Comparison of ENCODE assay signal across 14 cellular contexts in genomic region chr1:179031855-179032513, GRCh38. TPM values are rescaled to one million over a fixed set of nuclear protein-coding genes. Genes with fewer than 3 reads are reported as not detected.
A peak's percentile ranks its signal among the peaks of the same experiment; 100 is the strongest.
DNase-seq lines count a peak whose midpoint lies in the region; ATAC-seq, FAIRE-seq and TF ChIP-seq lines count a peak whose summit lies in the region.
"Had no signal": no experiment of that assay in that cellular context is flagged by ENCODE, and none has a peak within 500 bp of the region (broad histone marks: within the 10 kb centered on the region; RNA-seq: fewer than 3 reads in every experiment).

No MANE protein-coding gene starts in this region.

- peak; percentile 77 for FAIRE-seq in D721Med (lab: Jason Lieb, UNC)
- FAIRE-seq in keratinocyte (lab: Jason Lieb, UNC), result no peak

- no peaks in the 10 kb centered on the region for H3K36me3 Mint-ChIP-seq in activated CD8-positive, alpha-beta T cell treated with anti-CD3 and anti-CD28 coated beads, Interleukin-2, amount 10 ng/mL, durations not matched to agents 7 days and 5 days (ENCODE audit: low read depth)

- no peaks in the 10 kb centered on the region for H3K36me3 ChIP-seq in adrenal gland (replicated peaks in 1 of 2)
- H3K36me3 ChIP-seq in keratinocyte (ENCODE audit: control insufficient read depth in 2 of 2, extremely low read depth in 1 of 2, insufficient read depth in 2 of 2, low read length in 2 of 2), result no peaks in the 10 kb centered on the region

- DNase-seq in D721Med (ENCODE audit: insufficient read length, low spot score) (no peak), M059J (ENCODE audit: low read depth) (peak; percentile 60), adrenal gland (peak in 3 of 7 donors; percentile 26 to 52 (median 45)), keratinocyte (ENCODE audit: low read depth, low spot score) (no peak)
- no peak for DNase-seq in stimulated activated CD4-positive, alpha-beta T cell treated with anti-CD3 and anti-CD28 coated beads, Interleukin-4, amount 100 ng/mL, for 4 hours
- DNase-seq in activated CD8-positive, alpha-beta T cell treated with anti-CD3 and anti-CD28 coated beads, Interleukin-2, amount 10 ng/mL, durations not matched to agents 7 days and 5 days, result no peak
- DNase-seq: activated naive CD4-positive, alpha-beta T cell treated with anti-CD3 and anti-CD28 coated beads for 36 hours; NCI-H1417 treated with DMSO at 0.1 percent for 48 hours; posterior cingulate gyrus; stimulated activated naive CD4-positive, alpha-beta T cell had no signal

- peaks cover 81% of the 10 kb centered on the region for H3K79me2 ChIP-seq in keratinocyte (ENCODE audit: control insufficient read depth, insufficient read depth, low read length)

- CTCF ChIA-PET in activated CD8-positive, alpha-beta T cell treated with anti-CD3 and anti-CD28 coated beads, Interleukin-2, amount 10 ng/mL, durations not matched to agents 7 days and 5 days (lab: Charles Lee), result no interaction called here

- TF ChIP-seq POLR2A in adrenal gland (IDR thresholded peaks at IDR 0.05), result no peak

- ATAC-seq in activated CD8-positive, alpha-beta T cell treated with anti-CD3 and anti-CD28 coated beads, Interleukin-2, amount 10 ng/mL, durations not matched to agents 7 days and 5 days, result no peak
- ATAC-seq in HG02678 (IDR thresholded peaks at IDR 0.05; ENCODE audit: unreplicated experiment) (no peak), GM21576 (IDR thresholded peaks at IDR 0.05; ENCODE audit: unreplicated experiment) (no peak)

- H3K9me3 Mint-ChIP-seq in activated CD8-positive, alpha-beta T cell treated with anti-CD3 and anti-CD28 coated beads, Interleukin-2, amount 10 ng/mL, durations not matched to agents 7 days and 5 days (ENCODE audit: insufficient read depth), result no peaks in the 10 kb centered on the region
- H3K9me3 Mint-ChIP-seq: activated naive CD4-positive, alpha-beta T cell treated with anti-CD3 and anti-CD28 coated beads for 36 hours had no signal

- H3K27ac ChIP-seq in adrenal gland, result peak overlapping the region in 3 of 5 donors; percentile 21 to 52 (median 22)
- no peak overlapping the region for H3K27ac ChIP-seq in keratinocyte (ENCODE audit: control insufficient read depth, insufficient read depth, low read length)
- H3K27ac ChIP-seq: BLaER1 treated with 17β-estradiol and CSF1 and Interleukin-3, amounts not matched to agents 10 nM and 100 nM had no signal

- no peaks in the 10 kb centered on the region for H3K9me1 ChIP-seq in keratinocyte (ENCODE audit: control insufficient read depth, extremely low read depth, insufficient read depth, low read length)

- H3K9me3 ChIP-seq in adrenal gland (replicated peaks in 1 of 3) (no peaks in the 10 kb centered on the region), keratinocyte (ENCODE audit: control insufficient read depth, low read depth, low read length) (no peaks in the 10 kb centered on the region)
- H3K9me3 ChIP-seq: BLaER1 treated with 17β-estradiol and CSF1 and Interleukin-3, amounts not matched to agents 10 nM and 100 nM had no signal

- WGBS in adrenal gland, 4 donors, result 13 to 33% (median 19%) methylated on average over 1 of the region's 1 CpG

- no peak overlapping the region for H3K4me3 ChIP-seq in adrenal gland
- H3K4me3 ChIP-seq in keratinocyte (ENCODE audit: control insufficient read depth in 2 of 3, extremely low read depth in 1 of 3, insufficient read depth in 2 of 3, low read depth in 1 of 3, low read length in 3 of 3), result no peak overlapping the region
- H3K4me3 ChIP-seq: BLaER1 treated with 17β-estradiol and CSF1 and Interleukin-3, amounts not matched to agents 10 nM and 100 nM; lung had no signal

- no peak overlapping the region for H3K9ac ChIP-seq in keratinocyte (ENCODE audit: control insufficient read depth, extremely low read depth, insufficient read depth, low read length)
- H3K9ac ChIP-seq: BLaER1 treated with 17β-estradiol and CSF1 and Interleukin-3, amounts not matched to agents 10 nM and 100 nM had no signal

- H3K4me2 ChIP-seq in keratinocyte (ENCODE audit: control insufficient read depth, extremely low read depth, insufficient read depth, low read depth, low read length), result peak overlapping the region; percentile 67
- H3K4me2 ChIP-seq: BLaER1 treated with 17β-estradiol and CSF1 and Interleukin-3, amounts not matched to agents 10 nM and 100 nM had no signal

- H3K27ac Mint-ChIP-seq in activated CD8-positive, alpha-beta T cell treated with anti-CD3 and anti-CD28 coated beads, Interleukin-2, amount 10 ng/mL, durations not matched to agents 7 days and 5 days, result no peak overlapping the region
- H3K27ac Mint-ChIP-seq: activated naive CD4-positive, alpha-beta T cell treated with anti-CD3 and anti-CD28 coated beads for 36 hours had no signal

- no peak for TF ChIP-seq CTCF in D721Med (IDR thresholded peaks at IDR 0.05; ENCODE audit: insufficient read depth, missing control alignments)
- no peak for TF ChIP-seq CTCF in adrenal gland (IDR thresholded peaks at IDR 0.05)
- no peak for TF ChIP-seq CTCF in keratinocyte (optimal IDR thresholded peaks at IDR 0.05 in 1 of 3, IDR thresholded peaks at IDR 0.05 in 1 of 3, conservative IDR thresholded peaks at IDR 0.05 in 1 of 3; ENCODE audit: extremely low read depth in 1 of 3, insufficient read depth in 2 of 3, low read length in 3 of 3)

- H3K4me1 Mint-ChIP-seq in activated CD8-positive, alpha-beta T cell treated with anti-CD3 and anti-CD28 coated beads, Interleukin-2, amount 10 ng/mL, durations not matched to agents 7 days and 5 days (ENCODE audit: low read depth), result peaks cover 70% of the 10 kb centered on the region

- intact Hi-C loops in adrenal gland (cut with DNase I), result no loop called here

- H3K27me3 ChIP-seq in adrenal gland, result no peaks in the 10 kb centered on the region
- no peaks in the 10 kb centered on the region for H3K27me3 ChIP-seq in keratinocyte (ENCODE audit: control insufficient read depth, extremely low read depth, insufficient read depth, low read length)
- H3K27me3 ChIP-seq: BLaER1 treated with 17β-estradiol and CSF1 and Interleukin-3, amounts not matched to agents 10 nM and 100 nM had no signal

- H2AFZ ChIP-seq in keratinocyte (ENCODE audit: control insufficient read depth, low read length), result no peak overlapping the region

- POLR2A ChIA-PET in activated CD8-positive, alpha-beta T cell treated with anti-CD3 and anti-CD28 coated beads, Interleukin-2, amount 10 ng/mL, durations not matched to agents 7 days and 5 days (lab: Charles Lee), result no interaction called here

- H3K4me1 ChIP-seq in adrenal gland (replicated peaks in 1 of 2) (peaks cover 61 to 87% of the 10 kb centered on the region in 2 donors), keratinocyte (ENCODE audit: control insufficient read depth, extremely low read depth, insufficient read depth, low read length) (peaks cover 39% of the 10 kb centered on the region)

- no peaks in the 10 kb centered on the region for H3K27me3 Mint-ChIP-seq in activated CD8-positive, alpha-beta T cell treated with anti-CD3 and anti-CD28 coated beads, Interleukin-2, amount 10 ng/mL, durations not matched to agents 7 days and 5 days (ENCODE audit: low read depth)

- dilution Hi-C loops in keratinocyte (cut with MboI; ENCODE audit: extremely low pct_ligation_motif_present, low sequenced_read_pairs), result no loop called here

- peaks cover 2% of the 10 kb centered on the region for H4K20me1 ChIP-seq in keratinocyte (ENCODE audit: control insufficient read depth, extremely low read depth, insufficient read depth, low read length)

- H3K4me3 Mint-ChIP-seq in activated CD8-positive, alpha-beta T cell treated with anti-CD3 and anti-CD28 coated beads, Interleukin-2, amount 10 ng/mL, durations not matched to agents 7 days and 5 days, result no peak overlapping the region
- H3K4me3 Mint-ChIP-seq: activated naive CD4-positive, alpha-beta T cell treated with anti-CD3 and anti-CD28 coated beads for 36 hours had no signal

RNA-seq across cellular contexts. Expression of gene FAM20B, which starts 6.3 kb away (rescaled TPM):
- total RNA-seq in M059J (2014; rRNA removed; shearing (Covaris generic)), result 27.9 and 43.0 TPM in 2 replicates
- total RNA-seq in adrenal gland, result 10 to 100 TPM; 26.8 to 69.9 (median 42.1) TPM
- polyA plus RNA-seq in adrenal gland (10 to 100 TPM; 15.4 to 42.8 (median 18.5) TPM), keratinocyte (16.1 to 21.1 TPM (median 20.1 TPM) in 3 replicates)
- 8.7 TPM for polyA plus RNA-seq in keratinocyte (2011; ENCODE audit: low read depth)
- 13.8 and 22.4 TPM in 2 replicates for polyA plus RNA-seq in keratinocyte (2011; cell fraction: cytosol; rRNA removed)
- polyA plus RNA-seq in keratinocyte (2011; cell fraction: nucleus; rRNA removed), result 18.6 and 19.3 TPM in 2 replicates
- 13.8 and 17.4 TPM in 2 replicates for polyA plus RNA-seq in keratinocyte (2012; ENCODE audit: low replicate concordance)
- polyA minus RNA-seq in keratinocyte, result 24.1 to 41.0 TPM (median 36.6 TPM) in 3 replicates
- polyA minus RNA-seq in keratinocyte (2011; cell fraction: cytosol; rRNA and poly(A)+ RNA removed), result 18.0 TPM
- polyA minus RNA-seq in keratinocyte (2011; cell fraction: nucleus; rRNA and poly(A)+ RNA removed), result 16.0 and 29.2 TPM in 2 replicates
- 10 to 100 TPM; 28.6 to 29.4 TPM for total RNA-seq in activated CD8-positive, alpha-beta T cell treated with anti-CD3 and anti-CD28 coated beads, Interleukin-2, amount 10 ng/mL, durations not matched to agents 7 days and 5 days

RNA-seq across cellular contexts. Expression of gene TOR3A, which starts 49.9 kb away (rescaled TPM):
- total RNA-seq in M059J (2014; rRNA removed; shearing (Covaris generic)), result 20.6 and 52.6 TPM in 2 replicates
- total RNA-seq in adrenal gland, result 10 to 100 TPM; 19.0 to 53.5 (median 25.0) TPM
- polyA plus RNA-seq in adrenal gland (10 to 100 TPM in 2 of 3 donors, 1 to 10 TPM in 1; 6.8 to 17.8 (median 11.8) TPM), keratinocyte (16.8 to 21.3 TPM (median 20.4 TPM) in 3 replicates)
- 4.0 TPM for polyA plus RNA-seq in keratinocyte (2011; ENCODE audit: low read depth)
- polyA plus RNA-seq in keratinocyte (2011; cell fraction: cytosol; rRNA removed), result 9.4 and 10.7 TPM in 2 replicates
- 19.3 and 22.2 TPM in 2 replicates for polyA plus RNA-seq in keratinocyte (2011; cell fraction: nucleus; rRNA removed)
- polyA plus RNA-seq in keratinocyte (2012; ENCODE audit: low replicate concordance), result 16.5 and 17.3 TPM in 2 replicates
- polyA minus RNA-seq in keratinocyte, result 30.3 to 44.8 TPM (median 30.8 TPM) in 3 replicates
- 27.2 TPM for polyA minus RNA-seq in keratinocyte (2011; cell fraction: cytosol; rRNA and poly(A)+ RNA removed)
- 20.8 and 23.0 TPM in 2 replicates for polyA minus RNA-seq in keratinocyte (2011; cell fraction: nucleus; rRNA and poly(A)+ RNA removed)
- 10 to 100 TPM; 49.3 to 50.4 TPM for total RNA-seq in activated CD8-positive, alpha-beta T cell treated with anti-CD3 and anti-CD28 coated beads, Interleukin-2, amount 10 ng/mL, durations not matched to agents 7 days and 5 days
